Comparison of ENCODE assay signal across 23 cellular contexts in genomic region chr9:25557645-25558300, GRCh38.
DNase-seq lines count a peak whose midpoint lies in the region; ATAC-seq, FAIRE-seq and TF ChIP-seq lines count a peak whose summit lies in the region.
"Had no signal": no experiment of that assay in that cellular context is flagged by ENCODE, and none has a peak within 500 bp of the region (broad histone marks: within the 10 kb centered on the region; RNA-seq: fewer than 3 reads in every experiment).

No MANE protein-coding gene starts in this region.

- SMC1A ChIA-PET in GM12878 (lab: Charles Lee; ENCODE audit: uncharacterized antibody, unreplicated experiment), result interaction anchor here (0.7 to 1.9 kb wide), 7 partner anchors 9 to 51 kb away, joined by 3 to 8 read pairs (median 5); no protein-coding TSS in a partner anchor

- intact Hi-C loops in GM12878 (cut with micrococcal nuclease; ENCODE audit: unreplicated experiment), result no loop called here

- H3K9me3 ChIP-seq in GM12878 (replicated peaks; ENCODE audit: control insufficient read depth, insufficient read depth, low read length), result no peaks in the 10 kb centered on the region
- H3K9me3 ChIP-seq: HAP-1, Peyer's patch had no signal

- no peak overlapping the region for H3K4me2 ChIP-seq in GM12878 (ENCODE audit: control insufficient read depth, insufficient read depth)

- CTCF ChIA-PET in GM12878 (lab: Yijun Ruan, JAX), result interaction anchor here (1.2 to 1.6 kb wide), 2 partner anchors 20 to 23 kb away, joined by 3 to 5 read pairs; no protein-coding TSS in a partner anchor

- H4K20me1 ChIP-seq in GM12878 (ENCODE audit: control insufficient read depth, insufficient read depth), result no peaks in the 10 kb centered on the region

- POLR2A ChIA-PET in GM12878 (lab: Charles Lee), result interaction anchor here (0.5 to 1.2 kb wide), 2 partner anchors 18 to 51 kb away, joined by 4 to 8 read pairs; no protein-coding TSS in a partner anchor

- no peak for TF ChIP-seq RAD21 in GM12878 (IDR thresholded peaks at IDR 0.05; ENCODE audit: insufficient read depth, low read depth, low read length)

- no peaks in the 10 kb centered on the region for H3K36me3 ChIP-seq in GM12878 (ENCODE audit: control insufficient read depth in 2 of 2, insufficient read depth in 2 of 2, low read length in 1 of 2)
- H3K36me3 ChIP-seq: HAP-1, Peyer's patch had no signal

- WGBS in GM12878 (ENCODE audit: insufficient coverage, insufficient replicate concordance, low lambda C conversion rate, missing lambda C conversion rate), result under 1% methylated on average over 6 of the region's 6 CpGs

- BruUV-seq in GM12878 (replicated peaks; lab: Mats Ljungman, UMichigan), result no TSS peak

- H3K4me1 ChIP-seq in GM12878 (ENCODE audit: control insufficient read depth, insufficient read depth, low read length), result no peaks in the 10 kb centered on the region
- H3K4me1 ChIP-seq: Peyer's patch had no signal

- ATAC-seq in HG02852 (IDR thresholded peaks at IDR 0.05; ENCODE audit: unreplicated experiment) (peak; percentile 44), GM12878 (peak; percentile 24), GM21390 (IDR thresholded peaks at IDR 0.05; ENCODE audit: unreplicated experiment) (no peak)
- ATAC-seq: CD8-positive, alpha-beta T cell had no signal

- no peak overlapping the region for H3K27ac ChIP-seq in GM12878 (ENCODE audit: control insufficient read depth, insufficient read depth)
- H3K27ac ChIP-seq: C4-2B, Peyer's patch had no signal

- no peaks in the 10 kb centered on the region for H3K79me2 ChIP-seq in GM12878 (ENCODE audit: control insufficient read depth, insufficient read depth, low read length)

- no peak overlapping the region for H3K9ac ChIP-seq in GM12878 (ENCODE audit: control insufficient read depth, insufficient read depth, low read length)

- TF ChIP-seq POLR2A in GM12878 (IDR thresholded peaks at IDR 0.05; ENCODE audit: low read depth, low read length), result no peak

- no peak for TF ChIP-seq CTCF in GM12878 (IDR thresholded peaks at IDR 0.05 in 2 of 3, conservative IDR thresholded peaks at IDR 0.05 in 1 of 3; ENCODE audit: control insufficient read depth in 2 of 3, extremely low read depth in 1 of 3, insufficient read depth in 1 of 3, low read depth in 3 of 3, low read length in 3 of 3)

- in situ Hi-C loops in GM12878 (cut with MboI), result no loop called here

- RAD21 ChIA-PET in GM12878 (lab: Charles Lee; ENCODE audit: unreplicated experiment), result interaction anchor here (0.6 to 1.4 kb wide), 6 partner anchors 8 to 101 kb away, joined by 3 to 5 read pairs (median 4); no protein-coding TSS in a partner anchor

- DNase-seq in GM12878 (ENCODE audit: low read depth, low spot score) (no peak), foreskin melanocyte (peak; percentile 64), NCI-H2171 treated with DMSO at 0.1 percent for 48 hours (lab: John Stamatoyannopoulos, UW) (no peak), NCI-H2081 treated with DMSO at 0.1 percent for 48 hours (lab: John Stamatoyannopoulos, UW) (no peak), islet precursor cell (no peak)
- DNase-seq: CD8-positive, alpha-beta T cell; DMS 273 treated with DMSO at 0.1 percent for 48 hours; DMS79; GF-D8; GOT3; HFFc6; KBM-7; NCI-H2029; NCI-H2227 treated with DMSO at 0.1 percent for 48 hours; NCI-H526 treated with DMSO at 0.1 percent for 48 hours; Peyer's patch; SHP77 treated with DMSO at 0.1 percent for 48 hours; T-helper 1 cell had no signal

- no peak for FAIRE-seq in GM12878 (lab: Jason Lieb, UNC)
- FAIRE-seq: GM12892 had no signal

- H3K27me3 ChIP-seq in GM12878 (replicated peaks in 1 of 2; ENCODE audit: control insufficient read depth in 2 of 2, insufficient read depth in 2 of 2, low read length in 1 of 2), result no peaks in the 10 kb centered on the region
- H3K27me3 ChIP-seq: Peyer's patch had no signal

- TF ChIP-seq EP300 in GM12878 (IDR thresholded peaks at IDR 0.05; ENCODE audit: borderline replicate concordance in 1 of 2, control insufficient read depth in 1 of 2, low read depth in 2 of 2, low read length in 2 of 2), result no peak

- H2AFZ ChIP-seq in GM12878 (ENCODE audit: control insufficient read depth, low read depth, low read length), result no peak overlapping the region

- no peak overlapping the region for H3K4me3 ChIP-seq in GM12878
- H3K4me3 ChIP-seq: HAP-1, Peyer's patch had no signal

TF ChIP-seq in GM12878, 131 proteins besides CTCF, POLR2A, EP300 and RAD21:
- TF ChIP-seq, protein P1, sequence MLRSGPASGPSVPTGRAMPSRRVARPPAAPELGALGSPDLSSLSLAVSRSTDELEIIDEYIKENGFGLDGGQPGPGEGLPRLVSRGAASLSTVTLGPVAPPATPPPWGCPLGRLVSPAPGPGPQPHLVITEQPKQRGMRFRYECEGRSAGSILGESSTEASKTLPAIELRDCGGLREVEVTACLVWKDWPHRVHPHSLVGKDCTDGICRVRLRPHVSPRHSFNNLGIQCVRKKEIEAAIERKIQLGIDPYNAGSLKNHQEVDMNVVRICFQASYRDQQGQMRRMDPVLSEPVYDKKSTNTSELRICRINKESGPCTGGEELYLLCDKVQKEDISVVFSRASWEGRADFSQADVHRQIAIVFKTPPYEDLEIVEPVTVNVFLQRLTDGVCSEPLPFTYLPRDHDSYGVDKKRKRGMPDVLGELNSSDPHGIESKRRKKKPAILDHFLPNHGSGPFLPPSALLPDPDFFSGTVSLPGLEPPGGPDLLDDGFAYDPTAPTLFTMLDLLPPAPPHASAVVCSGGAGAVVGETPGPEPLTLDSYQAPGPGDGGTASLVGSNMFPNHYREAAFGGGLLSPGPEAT (IDR thresholded peaks at IDR 0.05; ENCODE audit: low read depth), result 0 out of 2 replicates have a peak, but pooled peaks have one; percentile 28
- TF ChIP-seq LARP7 (IDR thresholded peaks at IDR 0.05), result no peak
